In the genomic region with DNA sequence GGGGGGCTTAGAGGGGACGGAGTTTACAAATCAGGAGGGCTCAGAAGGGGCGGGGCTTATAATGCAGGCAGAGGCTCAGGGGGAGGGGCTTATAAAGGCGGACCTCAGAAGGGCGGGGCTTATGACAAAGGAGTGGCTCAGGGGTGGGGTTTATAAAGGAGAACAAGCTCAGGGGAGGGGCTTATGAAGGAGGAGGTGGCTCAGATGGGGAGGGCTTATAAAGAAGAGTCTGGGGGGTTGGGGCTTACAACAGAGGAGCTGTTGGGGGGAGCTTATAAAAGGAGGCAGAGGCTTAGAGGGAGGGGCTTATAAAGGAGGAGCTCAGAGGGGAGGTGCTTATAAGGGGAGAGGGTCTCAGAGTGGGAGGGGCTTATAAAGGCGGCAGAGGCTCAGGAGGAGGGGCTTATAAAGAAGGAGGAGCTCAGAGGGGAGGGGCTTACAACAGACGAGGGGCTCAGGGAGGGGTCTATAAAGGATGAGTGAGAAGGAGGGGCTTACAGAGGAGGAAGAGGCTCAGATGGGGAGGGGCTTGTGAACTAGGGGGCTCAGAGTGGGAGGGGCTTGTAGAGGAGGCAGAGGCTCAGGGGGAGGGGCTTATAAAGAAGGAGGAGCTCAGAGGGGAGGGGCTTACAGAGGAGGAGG, we compare ENCODE assay signal across 7 cellular contexts. TPM values are rescaled to one million over a fixed set of nuclear protein-coding genes. Genes with fewer than 3 reads are reported as not detected.
DNase-seq lines count a peak whose midpoint lies in the region; ATAC-seq, FAIRE-seq and TF ChIP-seq lines count a peak whose summit lies in the region.
"Had no signal": no experiment of that assay in that cellular context is flagged by ENCODE, and none has a peak within 500 bp of the region (broad histone marks: within the 10 kb centered on the region; RNA-seq: fewer than 3 reads in every experiment).

No MANE protein-coding gene starts in this region.

- peaks cover 8% of the 10 kb centered on the region for H3K4me1 Mint-ChIP-seq in activated T-cell treated with anti-CD3 and anti-CD28 coated beads, Interleukin-2, amount 50 U/mL, for 72 hours (ENCODE audit: low read depth)

- no peak overlapping the region for H3K27ac ChIP-seq in testis

- intact Hi-C loops in testis (cut with DNase I; ENCODE audit: low total_unique reads) = no loop called here

- H3K9me3 ChIP-seq in testis = no peaks in the 10 kb centered on the region

- 28 to 35% methylated on average over 6 of the region's 6 CpGs for WGBS in testis, 2 donors

- peak; percentile 73 for DNase-seq in activated effector memory CD4-positive, alpha-beta T cell treated with anti-CD3 and anti-CD28 coated beads, Interleukin-2, amount 50 U/mL, for 16 hours
- no peak for DNase-seq in activated effector memory CD4-positive, alpha-beta T cell treated with Interleukin-2 at 50 U/mL for 16 hours
- DNase-seq in activated T-cell treated with anti-CD3 and anti-CD28 coated beads, Interleukin-2, amount 50 U/mL, for 72 hours = peak; percentile 50 to 51
- DNase-seq in testis = peak; percentile 74
- no peak for DNase-seq in RCC 7860 (ENCODE audit: low spot score)

- no peaks in the 10 kb centered on the region for H3K4me1 ChIP-seq in testis

- H3K27me3 Mint-ChIP-seq in activated T-cell treated with anti-CD3 and anti-CD28 coated beads, Interleukin-2, amount 50 U/mL, for 72 hours (ENCODE audit: low read depth) = peaks cover 5% of the 10 kb centered on the region
- H3K27me3 Mint-ChIP-seq: activated naive CD8-positive, alpha-beta T cell had no signal

- TF ChIP-seq CTCF in testis (IDR thresholded peaks at IDR 0.05) = no peak

- FAIRE-seq in RCC 7860 (lab: Jason Lieb, UNC) = no peak

- no peaks in the 10 kb centered on the region for H3K27me3 ChIP-seq in testis

- peak overlapping the region in 1 of 2 donors; percentile 75 for H3K4me3 Mint-ChIP-seq in activated T-cell treated with anti-CD3 and anti-CD28 coated beads, Interleukin-2, amount 50 U/mL, for 72 hours

- no peaks in the 10 kb centered on the region for H3K36me3 Mint-ChIP-seq in activated T-cell treated with anti-CD3 and anti-CD28 coated beads, Interleukin-2, amount 50 U/mL, for 72 hours (ENCODE audit: insufficient read depth in 2 of 2)
- H3K36me3 Mint-ChIP-seq: activated naive CD8-positive, alpha-beta T cell had no signal

- TF ChIP-seq POLR2A in testis (IDR thresholded peaks at IDR 0.05) = no peak

- peak; percentile 53 to 62 for ATAC-seq in activated T-cell treated with anti-CD3 and anti-CD28 coated beads, Interleukin-2, amount 50 U/mL, for 72 hours (replicated peaks in 1 of 2)
- no peak for ATAC-seq in HG03354 (IDR thresholded peaks at IDR 0.05; ENCODE audit: poor library complexity, severe bottlenecking, unreplicated experiment)

- no peak overlapping the region for H3K27ac Mint-ChIP-seq in activated T-cell treated with anti-CD3 and anti-CD28 coated beads, Interleukin-2, amount 50 U/mL, for 72 hours
- H3K27ac Mint-ChIP-seq: activated naive CD8-positive, alpha-beta T cell had no signal

- H3K9me3 Mint-ChIP-seq in activated T-cell treated with anti-CD3 and anti-CD28 coated beads, Interleukin-2, amount 50 U/mL, for 72 hours = no peaks in the 10 kb centered on the region

- no peaks in the 10 kb centered on the region for H3K36me3 ChIP-seq in testis (ENCODE audit: low read depth, missing control alignments)

- no peak overlapping the region for H3K4me3 ChIP-seq in testis

RNA-seq across cellular contexts. Expression of gene SMIM24, which starts 1.0 kb away (rescaled TPM):
- total RNA-seq in activated T-cell treated with anti-CD3 and anti-CD28 coated beads, Interleukin-2, amount 50 U/mL, for 72 hours = under 1 TPM; 0.62 to 0.88 TPM
- 1 to 10 TPM; 1.3 to 3.1 TPM for total RNA-seq in testis
- polyA plus RNA-seq in testis (ENCODE audit: insufficient read depth, low read depth, low replicate concordance) = 10.1 TPM

RNA-seq across cellular contexts. Expression of gene SMIM44, which starts 3.9 kb away (rescaled TPM):
- total RNA-seq in activated T-cell treated with anti-CD3 and anti-CD28 coated beads, Interleukin-2, amount 50 U/mL, for 72 hours = not detected
- not detected for total RNA-seq in testis
- not detected for polyA plus RNA-seq in testis (ENCODE audit: insufficient read depth, low read depth, low replicate concordance)

RNA-seq across cellular contexts. Expression of gene DOHH, which starts 21.2 kb away (rescaled TPM):
- 10 to 100 TPM; 12.3 to 13.5 TPM for total RNA-seq in activated T-cell treated with anti-CD3 and anti-CD28 coated beads, Interleukin-2, amount 50 U/mL, for 72 hours
- total RNA-seq in testis = 10 to 100 TPM; 23.5 to 29.1 TPM
- polyA plus RNA-seq in testis (ENCODE audit: insufficient read depth, low read depth, low replicate concordance) = 10.7 TPM

RNA-seq across cellular contexts. Expression of gene FZR1, which starts 26.8 kb away (rescaled TPM):
- 10 to 100 TPM; 66.2 to 85.9 TPM for total RNA-seq in activated T-cell treated with anti-CD3 and anti-CD28 coated beads, Interleukin-2, amount 50 U/mL, for 72 hours
- total RNA-seq in testis = 10 to 100 TPM; 91.2 to 95.1 TPM
- 123 TPM for polyA plus RNA-seq in testis (ENCODE audit: insufficient read depth, low read depth, low replicate concordance)

RNA-seq across cellular contexts. Expression of gene TEKTIP1, which starts 59.7 kb away (rescaled TPM):
- 10 to 100 TPM in 1 of 2 donors, 1 to 10 TPM in 1; 4.6 to 10.7 TPM for total RNA-seq in activated T-cell treated with anti-CD3 and anti-CD28 coated beads, Interleukin-2, amount 50 U/mL, for 72 hours
- 10 to 100 TPM; 35.8 to 55.9 TPM for total RNA-seq in testis
- 68.2 TPM for polyA plus RNA-seq in testis (ENCODE audit: insufficient read depth, low read depth, low replicate concordance)

Comparison
In these comparisons a context has a peak if more than half of its experiments do, and no peak if none do; other contexts are left out.
1. DNase-seq: peak in activated effector memory CD4-positive, alpha-beta T cell treated with anti-CD3 and anti-CD28 coated beads, Interleukin-2, amount 50 U/mL, for 16 hours (single experiment), activated T-cell treated with anti-CD3 and anti-CD28 coated beads, Interleukin-2, amount 50 U/mL, for 72 hours (2 of 2) and testis (single experiment); none in activated effector memory CD4-positive, alpha-beta T cell treated with Interleukin-2 at 50 U/mL for 16 hours (single experiment) and RCC 7860 (single experiment).